Comparison of ENCODE assay signal across 18 cellular contexts in the genomic region with DNA sequence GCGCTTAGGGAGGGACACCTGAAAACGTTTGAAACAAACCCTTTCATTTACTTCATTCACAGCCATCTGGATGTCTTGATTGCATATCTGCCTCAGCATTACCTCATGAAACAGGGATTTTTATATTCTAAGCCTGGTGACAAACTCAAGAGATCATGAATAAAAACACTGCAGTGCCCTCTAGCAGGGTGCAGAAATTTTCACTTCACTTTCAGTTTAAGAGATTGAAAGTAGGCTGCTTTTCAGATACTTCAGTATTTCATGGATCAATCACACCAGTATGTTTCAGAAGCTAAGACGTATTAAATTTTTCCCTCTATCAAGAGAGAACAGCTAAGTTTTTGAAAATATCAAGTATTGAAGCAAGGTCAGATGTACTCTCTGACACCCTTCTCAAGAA.
A peak's percentile ranks its signal among the peaks of the same experiment; 100 is the strongest.
DNase-seq lines count a peak whose midpoint lies in the region; ATAC-seq and TF ChIP-seq lines count a peak whose summit lies in the region.
"Had no signal": no experiment of that assay in that cellular context is flagged by ENCODE, and none has a peak within 500 bp of the region (broad histone marks: within the 10 kb centered on the region; RNA-seq: fewer than 3 reads in every experiment).

No MANE protein-coding gene starts in this region.

- H3K4me3 ChIP-seq in WERI-Rb-1 (ENCODE audit: low read depth, low read length) = no peak overlapping the region
- H3K4me3 ChIP-seq: heart right ventricle, Peyer's patch, stomach had no signal

- no peak for TF ChIP-seq EP300 in Ishikawa (IDR thresholded peaks at IDR 0.05; ENCODE audit: borderline replicate concordance)

- ATAC-seq in HG02571 (IDR thresholded peaks at IDR 0.05; ENCODE audit: unreplicated experiment) = no peak
- no peak for ATAC-seq in GM19467 (IDR thresholded peaks at IDR 0.05; ENCODE audit: unreplicated experiment)
- ATAC-seq in HG03521 (IDR thresholded peaks at IDR 0.05; ENCODE audit: unreplicated experiment) = no peak
- no peak for ATAC-seq in HG03025 (IDR thresholded peaks at IDR 0.05; ENCODE audit: low FRiP score, unreplicated experiment)
- ATAC-seq: heart right ventricle, sciatic nerve had no signal

- TF ChIP-seq RAD21 in Ishikawa (IDR thresholded peaks at IDR 0.05; ENCODE audit: low read depth) = peak; percentile 38; the same call in 1 of the 2 replicates

- H3K27me3 ChIP-seq in WERI-Rb-1 (ENCODE audit: insufficient read depth, low read depth, severe bottlenecking) = no peaks in the 10 kb centered on the region
- H3K27me3 ChIP-seq: heart right ventricle, Peyer's patch, stomach had no signal

- H3K27ac ChIP-seq in WERI-Rb-1 = peak overlapping the region; percentile 51
- H3K27ac ChIP-seq: heart right ventricle, Peyer's patch, stomach had no signal

- no peaks in the 10 kb centered on the region for H3K36me3 ChIP-seq in WERI-Rb-1
- H3K36me3 ChIP-seq: heart right ventricle, Peyer's patch, stomach had no signal

- DNase-seq in A172 (ENCODE audit: low spot score) = peak; percentile 13
- DNase-seq in WERI-Rb-1 = no peak
- DNase-seq in iris pigment epithelial cell (ENCODE audit: low read depth) = peak; percentile 20
- DNase-seq: activated T-cell treated with anti-CD3 and anti-CD28 coated beads, Interleukin-2, amount 50 U/mL, for 1 hour; CD4-positive, alpha-beta T cell; DMS79; heart right ventricle; kidney; NCI-H2081; nucleus accumbens; Peyer's patch; stomach had no signal

- H3K9me3 ChIP-seq in WERI-Rb-1 (ENCODE audit: severe bottlenecking) = no peaks in the 10 kb centered on the region
- H3K9me3 ChIP-seq: heart right ventricle, Peyer's patch, stomach had no signal

- peak; percentile 14; the same call in 1 of the 2 replicates for TF ChIP-seq CTCF in WERI-Rb-1 (IDR thresholded peaks at IDR 0.05; ENCODE audit: low read depth, low read length)

TF ChIP-seq in Ishikawa, 13 proteins besides CTCF, POLR2A, EP300 and RAD21:
- TF ChIP-seq CEBPB (IDR thresholded peaks at IDR 0.05) (no peak), TAF1 (IDR thresholded peaks at IDR 0.05; ENCODE audit: low read depth) (no peak)
